In the genomic region with DNA sequence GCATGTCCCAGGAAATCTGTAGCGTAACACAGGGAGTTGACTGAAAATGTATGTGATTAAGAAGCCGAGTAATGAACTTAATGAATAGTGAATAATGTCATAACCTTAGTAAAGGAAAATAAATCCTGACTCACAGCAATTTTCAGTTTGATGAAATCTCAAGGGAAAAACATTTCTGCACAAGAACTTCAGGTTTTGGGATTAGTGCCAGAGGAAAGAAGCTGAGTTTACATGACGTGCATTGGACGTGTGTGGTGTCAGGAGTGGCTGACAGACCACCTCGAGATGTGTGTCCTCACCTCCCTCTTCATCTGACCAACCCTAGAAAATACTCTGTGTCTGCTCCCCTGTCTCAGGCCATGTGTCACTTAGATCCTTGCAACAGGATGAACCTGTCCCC, we compare ENCODE assay signal across 36 cellular contexts. TPM values are rescaled to one million over a fixed set of nuclear protein-coding genes. Genes with fewer than 3 reads are reported as not detected.
"Had no signal": no experiment of that assay in that cellular context is flagged by ENCODE, and none has a peak within 500 bp of the region (broad histone marks: within the 10 kb centered on the region; RNA-seq: fewer than 3 reads in every experiment).

No MANE protein-coding gene starts in this region.

- H3K4me1 ChIP-seq: adrenal gland, ascending aorta, gastrocnemius medialis, pancreas, uterus had no signal

- H3K79me2 ChIP-seq: hepatocyte had no signal

- H2AFZ ChIP-seq: hepatocyte had no signal

- H3K9me3 Mint-ChIP-seq: activated CD4-positive, alpha-beta memory T cell treated with anti-CD3 and anti-CD28 coated beads for 36 hours; activated naive CD4-positive, alpha-beta T cell treated with anti-CD3 and anti-CD28 coated beads for 36 hours; activated naive CD8-positive, alpha-beta T cell treated with anti-CD3 and anti-CD28 coated beads for 36 hours; activated T-helper 1 cell treated with anti-CD3 and anti-CD28 coated beads, Interleukin-12 subunit alpha, Interleukin-12 subunit beta, Interleukin-2, Interleukin-4 antibody, amounts not matched to agents 30 ng/mL and 10 ng/mL and 1 ng/mL, durations not matched to agents 14 hours and 24 hours and 36 hours; dendritic cell treated with granulocyte-macrophage colony-stimulating factor and Interleukin-4, amounts not matched to agents 40 ng/mL and 50 ng/mL, for 4 days; endodermal cell; T-helper 2 cell treated with Interferon-gamma antibody and Interleukin-4, amounts not matched to agents 5 μg/mL and 100 μg/mL, for 36 hours had no signal

- H3K27me3 ChIP-seq: ascending aorta, gastrocnemius medialis, hepatocyte, pancreas, right atrium auricular region, uterus had no signal

- H3K27ac ChIP-seq: adrenal gland, ascending aorta, esophagus squamous epithelium, gastrocnemius medialis, hepatocyte, pancreas, psoas muscle, right atrium auricular region, thoracic aorta, uterus had no signal

- ATAC-seq: gastrocnemius medialis; left colon; pancreas; psoas muscle; stimulated activated naive CD8-positive, alpha-beta T cell treated with anti-CD3 and anti-CD28 coated beads, Interleukin-15, Interleukin-2, amounts not matched to agents 100 U/mL and 50 U/mL, for 24 hours had no signal

- H3K4me3 Mint-ChIP-seq: activated CD4-positive, alpha-beta memory T cell treated with anti-CD3 and anti-CD28 coated beads for 36 hours; activated naive CD4-positive, alpha-beta T cell treated with anti-CD3 and anti-CD28 coated beads for 36 hours; activated naive CD8-positive, alpha-beta T cell treated with anti-CD3 and anti-CD28 coated beads for 36 hours; activated T-helper 1 cell treated with anti-CD3 and anti-CD28 coated beads, Interleukin-12 subunit alpha, Interleukin-12 subunit beta, Interleukin-2, Interleukin-4 antibody, amounts not matched to agents 30 ng/mL and 10 ng/mL and 1 ng/mL, durations not matched to agents 14 hours and 24 hours and 36 hours; brain; dendritic cell treated with granulocyte-macrophage colony-stimulating factor and Interleukin-4, amounts not matched to agents 40 ng/mL and 50 ng/mL, for 4 days; endodermal cell; naive B cell; T-helper 2 cell treated with Interferon-gamma antibody and Interleukin-4, amounts not matched to agents 5 μg/mL and 100 μg/mL, for 36 hours had no signal

- H3K27ac Mint-ChIP-seq: activated CD4-positive, alpha-beta memory T cell treated with anti-CD3 and anti-CD28 coated beads for 36 hours; activated naive CD4-positive, alpha-beta T cell treated with anti-CD3 and anti-CD28 coated beads for 36 hours; activated naive CD8-positive, alpha-beta T cell treated with anti-CD3 and anti-CD28 coated beads for 36 hours; activated T-helper 1 cell treated with anti-CD3 and anti-CD28 coated beads, Interleukin-12 subunit alpha, Interleukin-12 subunit beta, Interleukin-2, Interleukin-4 antibody, amounts not matched to agents 30 ng/mL and 10 ng/mL and 1 ng/mL, durations not matched to agents 14 hours and 24 hours and 36 hours; brain; dendritic cell treated with granulocyte-macrophage colony-stimulating factor and Interleukin-4, amounts not matched to agents 40 ng/mL and 50 ng/mL, for 4 days; endodermal cell; naive B cell; T-helper 2 cell treated with Interferon-gamma antibody and Interleukin-4, amounts not matched to agents 5 μg/mL and 100 μg/mL, for 36 hours had no signal

- DNase-seq: activated CD4-positive, alpha-beta memory T cell treated with anti-CD3 and anti-CD28 coated beads for 36 hours; activated CD4-positive, alpha-beta T cell treated with anti-CD3 and anti-CD28 coated beads for 48 hours; activated CD8-positive, alpha-beta memory T cell treated with anti-CD3 and anti-CD28 coated beads, Interleukin-2, amount 50 U/mL, for 4 hours; activated effector memory CD4-positive, alpha-beta T cell treated with anti-CD3 and anti-CD28 coated beads, Interleukin-2, amount 50 U/mL, for 16 hours; activated naive CD4-positive, alpha-beta T cell treated with anti-CD3 and anti-CD28 coated beads for 36 hours; activated naive CD8-positive, alpha-beta T cell treated with anti-CD3 and anti-CD28 coated beads for 36 hours; activated T-cell treated with anti-CD3 and anti-CD28 coated beads, Interleukin-2, amount 50 U/mL, for 1 hour; adrenal gland; endodermal cell; esophagus squamous epithelium; gastrocnemius medialis; kidney; left colon; mammary epithelial cell; naive B cell; nucleus accumbens; pancreas; psoas muscle; stimulated activated CD4-positive, alpha-beta T cell treated with anti-CD3 and anti-CD28 coated beads, Interleukin-2, amount 100 ng/mL, for 48 hours; stimulated activated naive CD8-positive, alpha-beta T cell treated with anti-CD3 and anti-CD28 coated beads, Interleukin-15, Interleukin-2, amounts not matched to agents 100 U/mL and 50 U/mL, for 24 hours; T-helper 1 cell; trophoblast cell; uterus had no signal

- H3K9me3 ChIP-seq: adrenal gland, ascending aorta, esophagus squamous epithelium, gastrocnemius medialis, pancreas, psoas muscle, right atrium auricular region, thoracic aorta, uterus had no signal

- H3K4me3 ChIP-seq: adrenal gland, ascending aorta, esophagus squamous epithelium, gastrocnemius medialis, hepatocyte, pancreas, psoas muscle, right atrium auricular region, thoracic aorta, uterus had no signal

- H3K36me3 ChIP-seq: adrenal gland, ascending aorta, esophagus squamous epithelium, gastrocnemius medialis, pancreas, right atrium auricular region, thoracic aorta, uterus had no signal

- H3K27me3 Mint-ChIP-seq: activated CD4-positive, alpha-beta memory T cell treated with anti-CD3 and anti-CD28 coated beads for 36 hours; brain had no signal

- H3K36me3 Mint-ChIP-seq: activated CD4-positive, alpha-beta memory T cell treated with anti-CD3 and anti-CD28 coated beads for 36 hours; activated naive CD8-positive, alpha-beta T cell treated with anti-CD3 and anti-CD28 coated beads for 36 hours; brain; naive B cell had no signal

- H3K4me2 ChIP-seq: hepatocyte had no signal

RNA-seq across cellular contexts. Expression of a gene that starts 39.1 kb away (rescaled TPM):
- total RNA-seq: activated CD4-positive, alpha-beta memory T cell treated with anti-CD3 and anti-CD28 coated beads for 36 hours; activated CD8-positive, alpha-beta memory T cell treated with anti-CD3 and anti-CD28 coated beads for 36 hours; activated naive CD8-positive, alpha-beta T cell treated with anti-CD3 and anti-CD28 coated beads for 36 hours; activated T-helper 1 cell treated with anti-CD3 and anti-CD28 coated beads, Interleukin-12 subunit alpha, Interleukin-12 subunit beta, Interleukin-2, Interleukin-4 antibody, amounts not matched to agents 30 ng/mL and 10 ng/mL and 1 ng/mL, durations not matched to agents 14 hours and 24 hours and 36 hours; ascending aorta; chondrocyte; esophagus squamous epithelium; gastrocnemius medialis; hepatocyte; liver; right atrium auricular region; skeletal muscle tissue had no signal
- polyA plus RNA-seq: neural cell had no signal
